ENCODE assay signal across 10 cellular contexts in the genomic region with DNA sequence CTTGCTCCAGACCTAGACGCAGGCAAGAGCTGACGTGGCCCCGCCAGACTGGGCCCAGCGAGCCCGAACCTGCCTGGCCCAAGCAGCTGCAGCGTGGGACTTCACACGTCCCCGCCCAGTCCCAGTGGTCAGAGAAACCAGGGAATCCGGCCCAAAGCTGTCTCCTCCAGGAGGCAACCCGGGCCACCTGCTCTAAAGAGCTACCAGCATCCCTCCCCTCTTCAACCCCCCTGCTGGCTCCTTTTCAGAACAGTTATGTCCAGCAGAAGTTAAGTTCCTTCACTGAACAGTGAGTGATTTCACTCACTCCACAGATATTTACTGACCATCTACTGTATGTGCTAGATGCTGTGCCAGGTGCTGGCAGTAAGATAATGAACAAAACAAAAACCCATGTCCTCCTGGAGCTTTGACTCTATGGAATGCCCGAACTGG. TPM values are rescaled to one million over a fixed set of nuclear protein-coding genes. Genes with fewer than 3 reads are reported as not detected.
DNase-seq lines count a peak whose midpoint lies in the region; ATAC-seq and TF ChIP-seq lines count a peak whose summit lies in the region.
"Had no signal": no experiment of that assay in that cellular context is flagged by ENCODE, and none has a peak within 500 bp of the region (broad histone marks: within the 10 kb centered on the region; RNA-seq: fewer than 3 reads in every experiment).

No MANE protein-coding gene starts in this region.

- peaks cover 0 to 5% (median under 1%) of the 10 kb centered on the region in 4 donors for H3K36me3 ChIP-seq in liver (ENCODE audit: control insufficient read depth in 4 of 4, insufficient read depth in 3 of 4, low read depth in 1 of 4, low read length in 3 of 4)

- H3K4me1 ChIP-seq in liver (ENCODE audit: control insufficient read depth in 4 of 4, insufficient read depth in 4 of 4, low read length in 3 of 4), result peaks cover 3 to 20% (median 13%) of the 10 kb centered on the region in 4 donors

- TF ChIP-seq RAD21 in liver (IDR thresholded peaks at IDR 0.05), result no peak

- peak overlapping the region; percentile 2 to 32 (median 5) for H3K4me3 ChIP-seq in liver (ENCODE audit: low read depth in 1 of 3, low read length in 3 of 3)

- DNase-seq in DMS 273 (lab: John Stamatoyannopoulos, UW; ENCODE audit: unreplicated experiment) (peak; percentile 31), DMS 273 treated with DMSO at 0.1 percent for 48 hours (lab: John Stamatoyannopoulos, UW) (no peak), substantia nigra (lab: John Stamatoyannopoulos, UW) (peak in 10 of 49 donors; percentile 7 to 33 (median 16)), NCI-H82 treated with DMSO at 0.1 percent for 48 hours (lab: John Stamatoyannopoulos, UW; ENCODE audit: unreplicated experiment) (no peak)
- no peak for DNase-seq in central memory CD8-positive, alpha-beta T cell (ENCODE audit: low spot score in 2 of 2)
- DNase-seq in stimulated activated naive CD4-positive, alpha-beta T cell (lab: John Stamatoyannopoulos, UW), result no peak
- DNase-seq: 8988T had no signal

- H3K9me3 Mint-ChIP-seq in central memory CD8-positive, alpha-beta T cell, result no peaks in the 10 kb centered on the region
- H3K9me3 Mint-ChIP-seq: memory B cell had no signal

- H3K27me3 ChIP-seq in liver (ENCODE audit: control insufficient read depth in 4 of 4, insufficient read depth in 4 of 4, low read length in 3 of 4), result no peaks in the 10 kb centered on the region

- peaks cover 24% of the 10 kb centered on the region for H3K4me1 Mint-ChIP-seq in central memory CD8-positive, alpha-beta T cell

- H3K4me3 Mint-ChIP-seq in central memory CD8-positive, alpha-beta T cell, result peak overlapping the region; percentile 32
- H3K4me3 Mint-ChIP-seq: memory B cell had no signal

- H3K36me3 Mint-ChIP-seq in central memory CD8-positive, alpha-beta T cell (ENCODE audit: insufficient read depth), result no peaks in the 10 kb centered on the region
- H3K36me3 Mint-ChIP-seq: memory B cell had no signal

- H3K9me3 ChIP-seq in liver (ENCODE audit: control insufficient read depth in 4 of 4, low read length in 3 of 4), result no peaks in the 10 kb centered on the region

- no peak for TF ChIP-seq CTCF in liver (IDR thresholded peaks at IDR 0.05; ENCODE audit: low read depth, low read length, missing input control)

- H3K27ac ChIP-seq in liver (ENCODE audit: low read depth in 1 of 2, low read length in 2 of 2) (peak overlapping the region; percentile 99 to 100), substantia nigra (ENCODE audit: low read depth, low read length, poor library complexity, severe bottlenecking) (peak overlapping the region; percentile 99)

- no peak for ATAC-seq in central memory CD8-positive, alpha-beta T cell (replicated peaks; ENCODE audit: extremely low read depth, poor library complexity, severe bottlenecking)
- ATAC-seq in GM18907 (IDR thresholded peaks at IDR 0.05; ENCODE audit: unreplicated experiment), result no peak

- no peak overlapping the region for H3K27ac Mint-ChIP-seq in central memory CD8-positive, alpha-beta T cell (ENCODE audit: low read depth)
- H3K27ac Mint-ChIP-seq: memory B cell had no signal

- H3K27me3 Mint-ChIP-seq in central memory CD8-positive, alpha-beta T cell, result peaks cover 36% of the 10 kb centered on the region

- H3K9ac ChIP-seq in liver (ENCODE audit: low read depth in 1 of 2, low read length in 2 of 2), result peak overlapping the region; percentile 74 to 96

- 35% methylated on average over 11 of the region's 11 CpGs for WGBS in liver

TF ChIP-seq in liver, 16 proteins besides CTCF, POLR2A, EP300 and RAD21:
- TF ChIP-seq GABPA (IDR thresholded peaks at IDR 0.05 in 1 of 2, conservative IDR thresholded peaks at IDR 0.05 in 1 of 2), result no peak
- TF ChIP-seq, protein P1, sequence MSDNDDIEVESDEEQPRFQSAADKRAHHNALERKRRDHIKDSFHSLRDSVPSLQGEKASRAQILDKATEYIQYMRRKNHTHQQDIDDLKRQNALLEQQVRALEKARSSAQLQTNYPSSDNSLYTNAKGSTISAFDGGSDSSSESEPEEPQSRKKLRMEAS (IDR thresholded peaks at IDR 0.05), result no peak
- TF ChIP-seq NR2F2 (IDR thresholded peaks at IDR 0.05), result no peak
- no peak for TF ChIP-seq SP1 (IDR thresholded peaks at IDR 0.05)
- TF ChIP-seq FOXA1 (IDR thresholded peaks at IDR 0.05), result no peak
- TF ChIP-seq ZBTB33 (IDR thresholded peaks at IDR 0.05), result no peak
- no peak for TF ChIP-seq REST (IDR thresholded peaks at IDR 0.05)
- TF ChIP-seq YY1 (IDR thresholded peaks at IDR 0.05), result no peak
- no peak for TF ChIP-seq HNF4G (IDR thresholded peaks at IDR 0.05)
- no peak for TF ChIP-seq FOXA2 (IDR thresholded peaks at IDR 0.05)

RNA-seq across cellular contexts. Expression of gene EFNA1, which starts 2.1 kb away (rescaled TPM):
- 100 to 1,000 TPM in 1 of 2 donors, 10 to 100 TPM in 1; 58.6 to 180 TPM for total RNA-seq in liver
- 100 to 1,000 TPM; 177 to 236 TPM for polyA plus RNA-seq in liver

RNA-seq across cellular contexts. Expression of gene SLC50A1, which starts 10.1 kb away (rescaled TPM):
- total RNA-seq in liver, result 10 to 100 TPM; 12.7 to 23.3 TPM
- 10 to 100 TPM; 17.3 to 19.1 TPM for polyA plus RNA-seq in liver

RNA-seq across cellular contexts. Expression of gene DPM3, which starts 14.8 kb away (rescaled TPM):
- total RNA-seq in liver, result 10 to 100 TPM; 27.3 to 62.4 TPM
- 100 to 1,000 TPM in 1 of 2 donors, 10 to 100 TPM in 1; 75.8 to 134 TPM for polyA plus RNA-seq in liver

RNA-seq across cellular contexts. Expression of gene EFNA3, which starts 46.9 kb away (rescaled TPM):
- total RNA-seq in liver, result under 1 TPM; 0.47 to 0.75 TPM
- polyA plus RNA-seq in liver, result 1 to 10 TPM; 1.4 to 3.7 TPM

RNA-seq across cellular contexts. Expression of gene KRTCAP2, which starts 47.6 kb away (rescaled TPM):
- 10 to 100 TPM; 49.8 TPM for total RNA-seq in liver
- polyA plus RNA-seq in liver, result 100 to 1,000 TPM; 150 to 224 TPM
